24 cellular contexts compared by ENCODE assay signal in genomic region chr1:110375490-110375889, GRCh38. TPM values are rescaled to one million over a fixed set of nuclear protein-coding genes. Genes with fewer than 3 reads are reported as not detected.
DNase-seq lines count a peak whose midpoint lies in the region; ATAC-seq and TF ChIP-seq lines count a peak whose summit lies in the region.
"Had no signal": no experiment of that assay in that cellular context is flagged by ENCODE, and none has a peak within 500 bp of the region (broad histone marks: within the 10 kb centered on the region; RNA-seq: fewer than 3 reads in every experiment).

No MANE protein-coding gene starts in this region.

- no TSS peak for BruUV-seq in PC-9 (replicated peaks; lab: Mats Ljungman, UMichigan)
- no TSS peak for BruUV-seq in mammary epithelial cell (replicated peaks; lab: Mats Ljungman, UMichigan)

- peak; percentile 9 for DNase-seq in GM03348 (ENCODE audit: low spot score)
- DNase-seq in PC-9: no peak
- DNase-seq in fibroblast of mammary gland (ENCODE audit: low read depth): peak; percentile 60
- DNase-seq in nucleus accumbens (lab: John Stamatoyannopoulos, UW): no peak
- DNase-seq in mammary epithelial cell: no peak
- DNase-seq: CD4-positive, CD25-positive, alpha-beta regulatory T cell; DMS53; KBM-7; MM.1S; NCI-H1417; NCI-H1694; NCI-H2029 treated with DMSO at 0.1 percent for 48 hours; NCI-H446 treated with DMSO at 0.1 percent for 48 hours; NCI-H526; NCI-H82; SHP77 had no signal

- H4K20me1 ChIP-seq in PC-9 (ENCODE audit: insufficient read depth) (no peaks in the 10 kb centered on the region), mammary epithelial cell (ENCODE audit: insufficient read depth, low read length) (no peaks in the 10 kb centered on the region)

- H3K9ac ChIP-seq in subcutaneous abdominal adipose tissue (ENCODE audit: low read length in 5 of 5): peak overlapping the region in 1 of 5 donors; percentile 40
- H3K9ac ChIP-seq in mammary epithelial cell (ENCODE audit: insufficient read depth, low read length): no peak overlapping the region
- H3K9ac ChIP-seq: BLaER1 had no signal

- no peaks in the 10 kb centered on the region for H3K79me2 ChIP-seq in PC-9 (ENCODE audit: low read depth)
- H3K79me2 ChIP-seq in mammary epithelial cell (ENCODE audit: insufficient read depth, low read length): peaks cover 12% of the 10 kb centered on the region

- POLR2A ChIA-PET in PC-9 (lab: Charles Lee; ENCODE audit: unreplicated experiment): interaction anchor here (0.6 kb wide), 1 partner anchor 14 kb away, joined by 4 read pairs; no protein-coding TSS in a partner anchor

- H3K27ac ChIP-seq in PC-9 (0 out of 2 replicates have a peak overlapping the region, but pooled peaks have one; percentile 4), subcutaneous abdominal adipose tissue (ENCODE audit: low read depth, low read length) (peak overlapping the region; percentile 23), mammary epithelial cell (ENCODE audit: insufficient read depth, low read depth, low read length) (no peak overlapping the region)
- H3K27ac ChIP-seq: BLaER1, RWPE1 had no signal

- in situ Hi-C loops in mammary epithelial cell (cut with MboI; ENCODE audit: low sequenced_read_pairs in 2 of 2): no loop called here

- no peak for ATAC-seq in HG02623 (IDR thresholded peaks at IDR 0.05; ENCODE audit: unreplicated experiment)
- ATAC-seq: GM12878, HCT116, HepG2, Panc1 had no signal

- H3K4me1 ChIP-seq in PC-9 (replicated peaks; ENCODE audit: insufficient read depth) (peaks cover 8% of the 10 kb centered on the region), subcutaneous abdominal adipose tissue (ENCODE audit: control insufficient read depth in 5 of 5, insufficient read depth in 5 of 5, low read length in 5 of 5) (peaks cover 0 to 10% (median 4%) of the 10 kb centered on the region in 5 donors), mammary epithelial cell (ENCODE audit: insufficient read depth, low read length) (peaks cover 6% of the 10 kb centered on the region)

- dilution Hi-C loops in mammary epithelial cell (cut with HindIII; ENCODE audit: low sequenced_read_pairs): no loop called here

- no peak for TF ChIP-seq CTCF in PC-9 (conservative IDR thresholded peaks at IDR 0.05)
- no peak for TF ChIP-seq CTCF in fibroblast of mammary gland (conservative IDR thresholded peaks at IDR 0.05; ENCODE audit: control insufficient read depth, insufficient read depth, low read depth, low read length)
- TF ChIP-seq CTCF in mammary epithelial cell (conservative IDR thresholded peaks at IDR 0.05 in 1 of 2, IDR thresholded peaks at IDR 0.05 in 1 of 2; ENCODE audit: extremely low read depth in 1 of 2, insufficient read depth in 1 of 2, low read depth in 1 of 2, low read length in 2 of 2): no peak

- peaks cover 44% of the 10 kb centered on the region for H3F3A ChIP-seq in PC-9 (ENCODE audit: insufficient read depth, low read depth)

- H2AFZ ChIP-seq in PC-9: no peak overlapping the region
- no peak overlapping the region for H2AFZ ChIP-seq in mammary epithelial cell (ENCODE audit: low read depth, low read length)

- H3K4me3 ChIP-seq in PC-9 (no peak overlapping the region), fibroblast of mammary gland (ENCODE audit: control insufficient read depth, low read depth, low read length) (no peak overlapping the region), subcutaneous abdominal adipose tissue (ENCODE audit: low read depth in 1 of 5, low read length in 5 of 5) (no peak overlapping the region), mammary epithelial cell (replicated peaks in 1 of 3; ENCODE audit: insufficient read depth in 1 of 3, low read depth in 2 of 3, low read length in 3 of 3) (no peak overlapping the region)
- H3K4me3 ChIP-seq: BLaER1, GM12878 had no signal

- H3K9me3 ChIP-seq in PC-9 (ENCODE audit: insufficient read depth, low read depth) (no peaks in the 10 kb centered on the region), subcutaneous abdominal adipose tissue (ENCODE audit: control insufficient read depth in 5 of 5, low read length in 5 of 5) (no peaks in the 10 kb centered on the region), mammary epithelial cell (replicated peaks; ENCODE audit: insufficient read depth, low read length) (no peaks in the 10 kb centered on the region)
- H3K9me3 ChIP-seq: BLaER1 had no signal

- H3K4me2 ChIP-seq in PC-9 (no peak overlapping the region), mammary epithelial cell (ENCODE audit: insufficient read depth, low read depth, low read length) (no peak overlapping the region)
- H3K4me2 ChIP-seq: BLaER1 had no signal

- no peaks in the 10 kb centered on the region for H3K9me2 ChIP-seq in PC-9 (ENCODE audit: insufficient read depth)

- intact Hi-C loops in PC-9 (cut with micrococcal nuclease; ENCODE audit: unreplicated experiment) (no loop called here), mammary epithelial cell (cut with micrococcal nuclease) (no loop called here)

- WGBS in mammary epithelial cell (ENCODE audit: low coverage, missing lambda C conversion rate): 100% methylated on average over 1 of the region's 1 CpG

- CTCF ChIA-PET in PC-9 (lab: Charles Lee): interaction anchor here (0.5 kb wide), 1 partner anchor 78 kb away, joined by 3 read pairs; no protein-coding TSS in a partner anchor
- CTCF ChIA-PET in mammary epithelial cell (lab: Charles Lee; ENCODE audit: low non-redundant PET): no interaction called here

- H3K36me3 ChIP-seq in PC-9 (ENCODE audit: low read depth) (peaks cover 49% of the 10 kb centered on the region), subcutaneous abdominal adipose tissue (ENCODE audit: control insufficient read depth in 5 of 5, insufficient read depth in 5 of 5, low read length in 5 of 5) (peaks cover 18 to 38% (median 31%) of the 10 kb centered on the region in 5 donors), mammary epithelial cell (ENCODE audit: insufficient read depth, low read length) (peaks cover 20% of the 10 kb centered on the region)

- no peaks in the 10 kb centered on the region for H3K27me3 ChIP-seq in PC-9 (ENCODE audit: insufficient read depth, low read depth)
- no peaks in the 10 kb centered on the region for H3K27me3 ChIP-seq in subcutaneous abdominal adipose tissue (ENCODE audit: control insufficient read depth in 5 of 5, insufficient read depth in 4 of 5, low read length in 5 of 5)
- no peaks in the 10 kb centered on the region for H3K27me3 ChIP-seq in mammary epithelial cell (ENCODE audit: insufficient read depth, low read length)
- H3K27me3 ChIP-seq: BLaER1 had no signal

RNA-seq across cellular contexts. Expression of gene SLC16A4, which starts 15.3 kb away (rescaled TPM):
- total RNA-seq in PC-9 (2021): 24.6 and 32.7 TPM in 2 replicates
- 100 to 1,000 TPM in 1 of 2 donors, 10 to 100 TPM in 1; 29.4 to 198 TPM for total RNA-seq in mammary epithelial cell
- polyA plus RNA-seq in mammary epithelial cell: 12.4 TPM
- 21.8 TPM for polyA minus RNA-seq in mammary epithelial cell
- total RNA-seq: CD4-positive, CD25-positive, alpha-beta regulatory T cell had no signal

RNA-seq across cellular contexts. Expression of gene LAMTOR5, which starts 32.0 kb away (rescaled TPM):
- total RNA-seq in PC-9 (2021) (140 and 160 TPM in 2 replicates), mammary epithelial cell (100 to 1,000 TPM in 1 of 2 donors, 10 to 100 TPM in 1; 75.5 to 106 TPM)
- 319 TPM for polyA plus RNA-seq in mammary epithelial cell
- polyA minus RNA-seq in mammary epithelial cell: 69.8 TPM

RNA-seq across cellular contexts. Expression of gene RBM15, which starts 36.3 kb away (rescaled TPM):
- total RNA-seq in PC-9 (2021) (42.7 and 43.1 TPM in 2 replicates), mammary epithelial cell (10 to 100 TPM; 26.3 to 47.0 TPM)
- 16.5 TPM for polyA plus RNA-seq in mammary epithelial cell
- polyA minus RNA-seq in mammary epithelial cell: 76.2 TPM

Comparison
In these comparisons a context has a peak if more than half of its experiments do, and no peak if none do; other contexts are left out.
1. DNase-seq: peak in GM03348 (single experiment) and fibroblast of mammary gland (single experiment); none in PC-9 (0 of 2), nucleus accumbens (0 of 56) and mammary epithelial cell (single experiment).